2 cellular contexts compared by ENCODE assay signal in the genomic region with DNA sequence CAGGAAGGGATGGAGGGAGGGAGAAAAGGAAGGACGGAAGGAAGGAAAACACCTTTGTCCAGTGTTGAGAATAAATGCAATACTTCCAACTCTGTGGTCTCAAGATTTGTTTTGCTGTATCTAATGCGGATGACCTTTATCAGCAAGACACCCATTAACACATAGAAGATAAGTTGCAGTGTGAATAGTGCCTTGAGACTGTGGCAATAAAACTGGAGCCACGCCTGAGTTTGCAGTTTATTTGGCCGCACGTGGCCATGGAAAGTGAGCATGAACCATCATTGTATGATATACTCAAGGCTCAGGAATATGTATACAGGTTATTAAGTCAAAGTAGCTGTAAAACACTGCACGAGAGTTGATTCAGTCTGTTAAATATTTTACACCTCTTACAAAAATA.
TF ChIP-seq lines count a peak whose summit lies in the region.

No MANE protein-coding gene starts in this region.

TF ChIP-seq in GM23338, 12 proteins besides CTCF, POLR2A, EP300 and RAD21 (continued from another document):
- TF ChIP-seq, protein P1, sequence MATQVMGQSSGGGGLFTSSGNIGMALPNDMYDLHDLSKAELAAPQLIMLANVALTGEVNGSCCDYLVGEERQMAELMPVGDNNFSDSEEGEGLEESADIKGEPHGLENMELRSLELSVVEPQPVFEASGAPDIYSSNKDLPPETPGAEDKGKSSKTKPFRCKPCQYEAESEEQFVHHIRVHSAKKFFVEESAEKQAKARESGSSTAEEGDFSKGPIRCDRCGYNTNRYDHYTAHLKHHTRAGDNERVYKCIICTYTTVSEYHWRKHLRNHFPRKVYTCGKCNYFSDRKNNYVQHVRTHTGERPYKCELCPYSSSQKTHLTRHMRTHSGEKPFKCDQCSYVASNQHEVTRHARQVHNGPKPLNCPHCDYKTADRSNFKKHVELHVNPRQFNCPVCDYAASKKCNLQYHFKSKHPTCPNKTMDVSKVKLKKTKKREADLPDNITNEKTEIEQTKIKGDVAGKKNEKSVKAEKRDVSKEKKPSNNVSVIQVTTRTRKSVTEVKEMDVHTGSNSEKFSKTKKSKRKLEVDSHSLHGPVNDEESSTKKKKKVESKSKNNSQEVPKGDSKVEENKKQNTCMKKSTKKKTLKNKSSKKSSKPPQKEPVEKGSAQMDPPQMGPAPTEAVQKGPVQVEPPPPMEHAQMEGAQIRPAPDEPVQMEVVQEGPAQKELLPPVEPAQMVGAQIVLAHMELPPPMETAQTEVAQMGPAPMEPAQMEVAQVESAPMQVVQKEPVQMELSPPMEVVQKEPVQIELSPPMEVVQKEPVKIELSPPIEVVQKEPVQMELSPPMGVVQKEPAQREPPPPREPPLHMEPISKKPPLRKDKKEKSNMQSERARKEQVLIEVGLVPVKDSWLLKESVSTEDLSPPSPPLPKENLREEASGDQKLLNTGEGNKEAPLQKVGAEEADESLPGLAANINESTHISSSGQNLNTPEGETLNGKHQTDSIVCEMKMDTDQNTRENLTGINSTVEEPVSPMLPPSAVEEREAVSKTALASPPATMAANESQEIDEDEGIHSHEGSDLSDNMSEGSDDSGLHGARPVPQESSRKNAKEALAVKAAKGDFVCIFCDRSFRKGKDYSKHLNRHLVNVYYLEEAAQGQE (IDR thresholded peaks at IDR 0.05; ENCODE audit: unreplicated experiment) = no peak
- TF ChIP-seq JUNB (IDR thresholded peaks at IDR 0.05; ENCODE audit: unreplicated experiment) (no peak), ZNF331 (CRISPR knock-in tag; IDR thresholded peaks at IDR 0.05; ENCODE audit: low read depth) (no peak), EZH2 (IDR thresholded peaks at IDR 0.05; ENCODE audit: low read depth, unreplicated experiment) (no peak), ZNF114 (CRISPR knock-in tag; IDR thresholded peaks at IDR 0.05) (no peak), STAT1 (IDR thresholded peaks at IDR 0.05; ENCODE audit: unreplicated experiment) (no peak), NANOG (IDR thresholded peaks at IDR 0.05; ENCODE audit: borderline replicate concordance) (no peak), CREB1 (CRISPR knock-in tag; IDR thresholded peaks at IDR 0.05; ENCODE audit: low read depth) (no peak), EZH2phosphoT487 (IDR thresholded peaks at IDR 0.05; ENCODE audit: unreplicated experiment) (no peak)
- TF ChIP-seq, protein P2, sequence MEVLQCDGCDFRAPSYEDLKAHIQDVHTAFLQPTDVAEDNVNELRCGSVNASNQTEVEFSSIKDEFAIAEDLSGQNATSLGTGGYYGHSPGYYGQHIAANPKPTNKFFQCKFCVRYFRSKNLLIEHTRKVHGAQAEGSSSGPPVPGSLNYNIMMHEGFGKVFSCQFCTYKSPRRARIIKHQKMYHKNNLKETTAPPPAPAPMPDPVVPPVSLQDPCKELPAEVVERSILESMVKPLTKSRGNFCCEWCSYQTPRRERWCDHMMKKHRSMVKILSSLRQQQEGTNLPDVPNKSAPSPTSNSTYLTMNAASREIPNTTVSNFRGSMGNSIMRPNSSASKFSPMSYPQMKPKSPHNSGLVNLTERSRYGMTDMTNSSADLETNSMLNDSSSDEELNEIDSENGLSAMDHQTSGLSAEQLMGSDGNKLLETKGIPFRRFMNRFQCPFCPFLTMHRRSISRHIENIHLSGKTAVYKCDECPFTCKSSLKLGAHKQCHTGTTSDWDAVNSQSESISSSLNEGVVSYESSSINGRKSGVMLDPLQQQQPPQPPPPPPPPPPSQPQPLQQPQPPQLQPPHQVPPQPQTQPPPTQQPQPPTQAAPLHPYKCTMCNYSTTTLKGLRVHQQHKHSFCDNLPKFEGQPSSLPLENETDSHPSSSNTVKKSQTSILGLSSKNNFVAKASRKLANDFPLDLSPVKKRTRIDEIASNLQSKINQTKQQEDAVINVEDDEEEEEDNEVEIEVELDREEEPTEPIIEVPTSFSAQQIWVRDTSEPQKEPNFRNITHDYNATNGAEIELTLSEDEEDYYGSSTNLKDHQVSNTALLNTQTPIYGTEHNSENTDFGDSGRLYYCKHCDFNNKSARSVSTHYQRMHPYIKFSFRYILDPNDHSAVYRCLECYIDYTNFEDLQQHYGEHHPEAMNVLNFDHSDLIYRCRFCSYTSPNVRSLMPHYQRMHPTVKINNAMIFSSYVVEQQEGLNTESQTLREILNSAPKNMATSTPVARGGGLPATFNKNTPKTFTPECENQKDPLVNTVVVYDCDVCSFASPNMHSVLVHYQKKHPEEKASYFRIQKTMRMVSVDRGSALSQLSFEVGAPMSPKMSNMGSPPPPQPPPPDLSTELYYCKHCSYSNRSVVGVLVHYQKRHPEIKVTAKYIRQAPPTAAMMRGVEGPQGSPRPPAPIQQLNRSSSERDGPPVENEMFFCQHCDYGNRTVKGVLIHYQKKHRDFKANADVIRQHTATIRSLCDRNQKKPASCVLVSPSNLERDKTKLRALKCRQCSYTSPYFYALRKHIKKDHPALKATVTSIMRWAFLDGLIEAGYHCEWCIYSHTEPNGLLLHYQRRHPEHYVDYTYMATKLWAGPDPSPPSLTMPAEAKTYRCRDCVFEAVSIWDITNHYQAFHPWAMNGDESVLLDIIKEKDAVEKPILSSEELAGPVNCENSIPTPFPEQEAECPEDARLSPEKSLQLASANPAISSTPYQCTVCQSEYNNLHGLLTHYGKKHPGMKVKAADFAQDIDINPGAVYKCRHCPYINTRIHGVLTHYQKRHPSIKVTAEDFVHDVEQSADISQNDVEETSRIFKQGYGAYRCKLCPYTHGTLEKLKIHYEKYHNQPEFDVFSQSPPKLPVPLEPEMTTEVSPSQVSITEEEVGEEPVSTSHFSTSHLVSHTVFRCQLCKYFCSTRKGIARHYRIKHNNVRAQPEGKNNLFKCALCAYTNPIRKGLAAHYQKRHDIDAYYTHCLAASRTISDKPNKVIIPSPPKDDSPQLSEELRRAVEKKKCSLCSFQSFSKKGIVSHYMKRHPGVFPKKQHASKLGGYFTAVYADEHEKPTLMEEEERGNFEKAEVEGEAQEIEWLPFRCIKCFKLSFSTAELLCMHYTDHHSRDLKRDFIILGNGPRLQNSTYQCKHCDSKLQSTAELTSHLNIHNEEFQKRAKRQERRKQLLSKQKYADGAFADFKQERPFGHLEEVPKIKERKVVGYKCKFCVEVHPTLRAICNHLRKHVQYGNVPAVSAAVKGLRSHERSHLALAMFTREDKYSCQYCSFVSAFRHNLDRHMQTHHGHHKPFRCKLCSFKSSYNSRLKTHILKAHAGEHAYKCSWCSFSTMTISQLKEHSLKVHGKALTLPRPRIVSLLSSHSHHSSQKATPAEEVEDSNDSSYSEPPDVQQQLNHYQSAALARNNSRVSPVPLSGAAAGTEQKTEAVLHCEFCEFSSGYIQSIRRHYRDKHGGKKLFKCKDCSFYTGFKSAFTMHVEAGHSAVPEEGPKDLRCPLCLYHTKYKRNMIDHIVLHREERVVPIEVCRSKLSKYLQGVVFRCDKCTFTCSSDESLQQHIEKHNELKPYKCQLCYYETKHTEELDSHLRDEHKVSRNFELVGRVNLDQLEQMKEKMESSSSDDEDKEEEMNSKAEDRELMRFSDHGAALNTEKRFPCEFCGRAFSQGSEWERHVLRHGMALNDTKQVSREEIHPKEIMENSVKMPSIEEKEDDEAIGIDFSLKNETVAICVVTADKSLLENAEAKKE (CRISPR knock-in tag; IDR thresholded peaks at IDR 0.05) = no peak

TF ChIP-seq in endothelial cell of umbilical vein, 7 proteins besides CTCF, POLR2A, EP300 and RAD21 (continued from another document):
- TF ChIP-seq GATA2 (IDR thresholded peaks at IDR 0.05; ENCODE audit: insufficient read depth, insufficient read length, low read depth, low read length) = no peak
- TF ChIP-seq, protein P3, sequence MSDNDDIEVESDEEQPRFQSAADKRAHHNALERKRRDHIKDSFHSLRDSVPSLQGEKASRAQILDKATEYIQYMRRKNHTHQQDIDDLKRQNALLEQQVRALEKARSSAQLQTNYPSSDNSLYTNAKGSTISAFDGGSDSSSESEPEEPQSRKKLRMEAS (IDR thresholded peaks at IDR 0.05; ENCODE audit: insufficient read depth, insufficient read length) = no peak
